ENCODE assay signal across 18 cellular contexts in the genomic region with DNA sequence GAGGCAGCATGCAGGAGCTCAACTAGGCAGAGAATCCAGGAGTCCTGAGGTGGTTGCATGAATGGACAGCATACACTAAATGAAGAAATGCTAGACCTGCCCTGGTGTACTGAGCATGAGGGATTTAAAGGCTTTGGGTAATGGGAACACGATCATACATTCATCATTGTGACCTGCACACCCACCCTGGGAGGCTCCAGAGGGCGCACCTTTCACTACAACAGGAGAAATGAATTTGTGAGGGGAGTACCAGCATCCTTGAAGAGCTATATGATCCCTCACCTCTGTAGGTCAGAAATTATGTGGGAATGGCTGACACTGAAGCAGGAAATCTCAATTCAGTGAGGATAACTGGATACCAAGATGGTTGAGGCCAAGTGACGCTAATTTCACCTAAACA. TPM values are rescaled to one million over a fixed set of nuclear protein-coding genes. Genes with fewer than 3 reads are reported as not detected.
DNase-seq lines count a peak whose midpoint lies in the region; ATAC-seq and TF ChIP-seq lines count a peak whose summit lies in the region.
"Had no signal": no experiment of that assay in that cellular context is flagged by ENCODE, and none has a peak within 500 bp of the region (broad histone marks: within the 10 kb centered on the region; RNA-seq: fewer than 3 reads in every experiment).

No MANE protein-coding gene starts in this region.

- no peak overlapping the region for H3K27ac Mint-ChIP-seq in H9
- H3K27ac Mint-ChIP-seq in endodermal cell, result no peak overlapping the region
- no peak overlapping the region for H3K27ac Mint-ChIP-seq in endothelial cell (ENCODE audit: unreplicated experiment)
- H3K27ac Mint-ChIP-seq: GM23338 had no signal

- no peaks in the 10 kb centered on the region for H3K23me2 ChIP-seq in H9 (ENCODE audit: insufficient read length, low read depth, low read length, poor library complexity, severe bottlenecking)

- no peaks in the 10 kb centered on the region for H3K79me1 ChIP-seq in H9 (ENCODE audit: insufficient read depth, low read depth, low read length, poor library complexity, severe bottlenecking)

- H2BK120ac ChIP-seq in H9 (ENCODE audit: low read depth, low read length, poor library complexity, severe bottlenecking), result no peak overlapping the region

- H2BK12ac ChIP-seq in H9 (ENCODE audit: insufficient read length, low read depth, low read length), result no peak overlapping the region

- H3K4me1 Mint-ChIP-seq in H9 (peaks cover 1 to 7% of the 10 kb centered on the region in 2 experiments; a peak in 1 of 4 replicates), endodermal cell (no peaks in the 10 kb centered on the region), endothelial cell (ENCODE audit: unreplicated experiment) (no peaks in the 10 kb centered on the region)
- H3K4me1 Mint-ChIP-seq: GM23338 had no signal

- peak; percentile 24 for TF ChIP-seq CTCF in DND-41 (IDR thresholded peaks at IDR 0.05; ENCODE audit: borderline replicate concordance, extremely low read depth, low read length, poor library complexity, severe bottlenecking)
- TF ChIP-seq CTCF in H9 (conservative IDR thresholded peaks at IDR 0.05), result peak; percentile 32; the same call in 2 of the 3 replicates
- peak; percentile 49 for TF ChIP-seq CTCF in OCI-LY3 (IDR thresholded peaks at IDR 0.05; ENCODE audit: low read depth, low read length)
- peak; percentile 43 for TF ChIP-seq CTCF in endodermal cell (conservative IDR thresholded peaks at IDR 0.05)
- no peak for TF ChIP-seq CTCF in endothelial cell (IDR thresholded peaks at IDR 0.05; ENCODE audit: unreplicated experiment)

- H2AFZ ChIP-seq in DND-41 (ENCODE audit: low read depth, low read length), result no peak overlapping the region
- no peak overlapping the region for H2AFZ ChIP-seq in H9 (ENCODE audit: low read length)
- no peak overlapping the region for H2AFZ ChIP-seq in OCI-LY3 (ENCODE audit: low read depth, low read length)
- H2AFZ ChIP-seq: GM23338 had no signal

- H3T11ph ChIP-seq in H9 (ENCODE audit: low read length), result no peak overlapping the region

- H3K9me3 ChIP-seq in DND-41 (ENCODE audit: insufficient read depth, low read length, severe bottlenecking) (no peaks in the 10 kb centered on the region), H9 (ENCODE audit: control insufficient read depth, low read depth, low read length) (no peaks in the 10 kb centered on the region), OCI-LY3 (ENCODE audit: insufficient read depth, low read length) (no peaks in the 10 kb centered on the region), endodermal cell (ENCODE audit: control insufficient read depth, low read length) (peaks cover 5% of the 10 kb centered on the region)
- H3K9me3 ChIP-seq: BLaER1 had no signal

- H3K4ac ChIP-seq in H9 (ENCODE audit: low read depth, low read length), result no peak overlapping the region

- H3K18ac ChIP-seq in H9 (ENCODE audit: insufficient read length, low read depth, low read length), result no peak overlapping the region

- no peak overlapping the region for H3K4me3 Mint-ChIP-seq in H9
- H3K4me3 Mint-ChIP-seq in endodermal cell, result no peak overlapping the region
- H3K4me3 Mint-ChIP-seq in endothelial cell (ENCODE audit: unreplicated experiment), result no peak overlapping the region
- H3K4me3 Mint-ChIP-seq: GM23338 had no signal

- H3K4me1 ChIP-seq in DND-41 (ENCODE audit: insufficient read depth, low read length), result no peaks in the 10 kb centered on the region
- H3K4me1 ChIP-seq in H9 (ENCODE audit: insufficient read depth, low read length), result no peaks in the 10 kb centered on the region; the same call in 1 of the 2 replicates
- no peaks in the 10 kb centered on the region for H3K4me1 ChIP-seq in OCI-LY3 (ENCODE audit: low read length)
- no peaks in the 10 kb centered on the region for H3K4me1 ChIP-seq in endodermal cell (ENCODE audit: control insufficient read depth, insufficient read depth, low read length)

- H3K27me3 Mint-ChIP-seq in H9 (ENCODE audit: low read depth) (peaks cover 76% of the 10 kb centered on the region), endodermal cell (ENCODE audit: insufficient read depth) (peaks cover 74% of the 10 kb centered on the region), endothelial cell (ENCODE audit: unreplicated experiment) (peaks cover 7% of the 10 kb centered on the region)

- ATAC-seq in DND-41 (ENCODE audit: insufficient read depth, low read depth), result no peak
- ATAC-seq: GM23338 had no signal

- no peak overlapping the region for H4K8ac ChIP-seq in H9 (replicated peaks; ENCODE audit: insufficient read length, low read depth, low read length)

- H2BK5ac ChIP-seq in H9 (ENCODE audit: insufficient read length, low read length), result no peak overlapping the region

- no peak overlapping the region for H2BK20ac ChIP-seq in H9 (ENCODE audit: low read depth, low read length, poor library complexity, severe bottlenecking)

- H3K36me3 Mint-ChIP-seq in H9 (ENCODE audit: insufficient read depth in 1 of 3, low read depth in 3 of 3) (no peaks in the 10 kb centered on the region), endodermal cell (ENCODE audit: low read depth) (no peaks in the 10 kb centered on the region), endothelial cell (ENCODE audit: low read depth, unreplicated experiment) (no peaks in the 10 kb centered on the region)

- no peak overlapping the region for H3K23ac ChIP-seq in H9 (ENCODE audit: insufficient read length, low read depth, low read length)

- H3K9me3 Mint-ChIP-seq in H9, result peaks cover 1 to 2% of the 10 kb centered on the region in 2 experiments; a peak in 3 of 5 replicates
- peaks cover under 1% of the 10 kb centered on the region for H3K9me3 Mint-ChIP-seq in endodermal cell
- H3K9me3 Mint-ChIP-seq in endothelial cell (ENCODE audit: unreplicated experiment), result peaks cover 17% of the 10 kb centered on the region

- H3K79me2 ChIP-seq in DND-41 (ENCODE audit: insufficient read depth, low read length) (no peaks in the 10 kb centered on the region), H9 (ENCODE audit: insufficient read depth, low read length) (no peaks in the 10 kb centered on the region), OCI-LY3 (ENCODE audit: low read length) (no peaks in the 10 kb centered on the region)

- 0 out of 2 replicates have a peak, but pooled peaks cover 5% of the 10 kb centered on the region for H4K20me1 ChIP-seq in DND-41 (ENCODE audit: insufficient read depth, low read length)
- H4K20me1 ChIP-seq in H9 (ENCODE audit: control insufficient read depth, insufficient read depth, insufficient read length), result no peaks in the 10 kb centered on the region
- H4K20me1 ChIP-seq in OCI-LY3 (ENCODE audit: insufficient read depth, low read length), result no peaks in the 10 kb centered on the region
- H4K20me1 ChIP-seq: BLaER1 had no signal

- no peak for DNase-seq in DND-41
- DNase-seq in H9, result no peak
- no peak for DNase-seq in endodermal cell
- DNase-seq in stimulated activated CD8-positive, alpha-beta memory T cell treated with anti-CD3 and anti-CD28 coated beads, Interleukin-4, amount 100 ng/mL, for 48 hours, result no peak
- DNase-seq in NCI-H146 treated with DMSO at 0.1 percent for 48 hours (lab: John Stamatoyannopoulos, UW; ENCODE audit: unreplicated experiment), result no peak
- DNase-seq in NCI-H2081 treated with DMSO at 0.1 percent for 48 hours (lab: John Stamatoyannopoulos, UW), result no peak
- no peak for DNase-seq in endothelial cell (ENCODE audit: low spot score)
- DNase-seq: DMS 273 treated with DMSO at 0.1 percent for 48 hours, EL, NCI-H146, NCI-H446, NCI-H774, T-helper 2 cell had no signal

- no peak overlapping the region for H4K5ac ChIP-seq in H9 (ENCODE audit: insufficient read length, low read depth, low read length)

- H3K14ac ChIP-seq in H9 (ENCODE audit: insufficient read depth, low read length), result no peak overlapping the region

- H3K27ac ChIP-seq in DND-41 (ENCODE audit: low read length) (no peak overlapping the region), H9 (ENCODE audit: insufficient read length, low read depth, low read length) (no peak overlapping the region), OCI-LY3 (ENCODE audit: low read length) (no peak overlapping the region), endodermal cell (ENCODE audit: low read depth, low read length) (no peak overlapping the region)
- H3K27ac ChIP-seq: BLaER1 had no signal

- H3K36me3 ChIP-seq in DND-41 (ENCODE audit: insufficient read depth, low read length), result no peaks in the 10 kb centered on the region
- H3K36me3 ChIP-seq in OCI-LY3 (replicated peaks; ENCODE audit: low read depth, low read length), result no peaks in the 10 kb centered on the region
- no peaks in the 10 kb centered on the region for H3K36me3 ChIP-seq in endodermal cell (ENCODE audit: control insufficient read depth, insufficient read depth, low read length)
- H3K36me3 ChIP-seq: BLaER1 had no signal

- peaks cover 12% of the 10 kb centered on the region for H3K27me3 ChIP-seq in DND-41 (ENCODE audit: insufficient read depth, low read length, poor library complexity)
- H3K27me3 ChIP-seq in H9 (ENCODE audit: insufficient read depth, low read length), result no peaks in the 10 kb centered on the region; the same call in 1 of the 2 replicates
- peaks cover 63% of the 10 kb centered on the region for H3K27me3 ChIP-seq in OCI-LY3 (ENCODE audit: low read depth, low read length)
- no peaks in the 10 kb centered on the region for H3K27me3 ChIP-seq in endodermal cell (ENCODE audit: control insufficient read depth, insufficient read depth, low read length, poor library complexity, severe bottlenecking)
- H3K27me3 ChIP-seq: BLaER1 had no signal

- H2BK15ac ChIP-seq in H9 (ENCODE audit: low read depth, low read length), result no peak overlapping the region

- H3K9ac ChIP-seq in DND-41 (ENCODE audit: low read depth, low read length) (no peak overlapping the region), H9 (ENCODE audit: extremely low read depth, insufficient read length, low read length) (no peak overlapping the region), OCI-LY3 (ENCODE audit: low read length) (no peak overlapping the region), endodermal cell (ENCODE audit: extremely low read depth, low read length, poor library complexity, severe bottlenecking) (no peak overlapping the region)
- H3K9ac ChIP-seq: BLaER1 had no signal

- H3K4me2 ChIP-seq in DND-41 (ENCODE audit: insufficient read depth, low read length), result no peak overlapping the region
- H3K4me2 ChIP-seq in H9 (ENCODE audit: insufficient read depth, insufficient read length, low read length), result no peak overlapping the region
- no peak overlapping the region for H3K4me2 ChIP-seq in OCI-LY3 (ENCODE audit: low read length)
- H3K4me2 ChIP-seq: BLaER1, GM23338 had no signal

- WGBS in H9 (ENCODE audit: extremely low coverage, insufficient read length, low lambda C conversion rate), result no CpG with 5 or more reads among the region's 3 CpGs
- WGBS in endodermal cell (ENCODE audit: insufficient coverage in 1 of 2, insufficient read length in 1 of 2), 2 experiments, result 70 to 73% methylated on average over 2 to 3 of the region's 3 CpGs

- no peak overlapping the region for H4K91ac ChIP-seq in H9 (ENCODE audit: insufficient read length, low read depth, low read length)

- H2AK5ac ChIP-seq in H9 (ENCODE audit: insufficient read length, low read length), result no peak overlapping the region

- H3K56ac ChIP-seq in H9 (ENCODE audit: insufficient read length, low read depth, low read length), result no peak overlapping the region

- H3K4me3 ChIP-seq in DND-41 (ENCODE audit: low read depth in 1 of 2, low read length in 2 of 2), result no peak overlapping the region
- no peak overlapping the region for H3K4me3 ChIP-seq in OCI-LY3 (ENCODE audit: low read length)
- H3K4me3 ChIP-seq in endodermal cell (ENCODE audit: low read length), result no peak overlapping the region
- H3K4me3 ChIP-seq: BLaER1, GM23338 had no signal

RNA-seq across cellular contexts. Expression of a gene that starts 8.9 kb away (rescaled TPM):
- total RNA-seq in H9 (2021) (not detected in 2 replicates), endodermal cell (under 1 TPM in 1 of 2 donors, not detected in 1; 0.35 TPM), endothelial cell (ENCODE audit: unreplicated experiment) (not detected)
- polyA plus RNA-seq in endodermal cell (2013, experiment 1 of 2), result not detected
- polyA plus RNA-seq in endodermal cell (2013, experiment 2 of 2), result not detected
- total RNA-seq: LHCN-M2, RPMI7951 had no signal

RNA-seq across cellular contexts. Expression of a gene that starts 27.5 kb away (rescaled TPM):
- not detected in 2 replicates for total RNA-seq in H9 (2021)
- not detected for total RNA-seq in endodermal cell
- not detected for polyA plus RNA-seq in endodermal cell (2013, experiment 1 of 2)
- polyA plus RNA-seq in endodermal cell (2013, experiment 2 of 2), result not detected
- not detected for total RNA-seq in endothelial cell (ENCODE audit: unreplicated experiment)
- total RNA-seq: GM23338, LHCN-M2, RPMI7951 had no signal

RNA-seq across cellular contexts. Expression of a gene that starts 29.0 kb away (rescaled TPM):
- 0.48 TPM in 1 of 2 replicates, not detected in the other for total RNA-seq in H9 (2021)
- not detected for total RNA-seq in endodermal cell
- not detected for polyA plus RNA-seq in endodermal cell (2013, experiment 1 of 2)
- polyA plus RNA-seq in endodermal cell (2013, experiment 2 of 2), result not detected
- total RNA-seq in endothelial cell (ENCODE audit: unreplicated experiment), result not detected
- total RNA-seq: LHCN-M2, RPMI7951 had no signal

RNA-seq across cellular contexts. Expression of a gene that starts 48.8 kb away (rescaled TPM):
- not detected in 2 replicates for total RNA-seq in H9 (2021)
- total RNA-seq in endodermal cell, result not detected
- not detected for polyA plus RNA-seq in endodermal cell (2013, experiment 1 of 2)
- polyA plus RNA-seq in endodermal cell (2013, experiment 2 of 2), result not detected
- total RNA-seq in endothelial cell (ENCODE audit: unreplicated experiment), result not detected
- total RNA-seq: GM23338, LHCN-M2, RPMI7951 had no signal
- polyA plus RNA-seq: GM23338 had no signal

RNA-seq across cellular contexts. Expression of a gene that starts 58.6 kb away (rescaled TPM):
- total RNA-seq in H9 (2021), result 2.1 and 2.3 TPM in 2 replicates
- total RNA-seq in endodermal cell, result under 1 TPM; 0.75 to 0.82 TPM
- 0.36 TPM for polyA plus RNA-seq in endodermal cell (2013, experiment 1 of 2)
- not detected for polyA plus RNA-seq in endodermal cell (2013, experiment 2 of 2)
- 2.7 TPM for total RNA-seq in endothelial cell (ENCODE audit: unreplicated experiment)
- total RNA-seq: LHCN-M2, RPMI7951 had no signal
